In the genomic region with DNA sequence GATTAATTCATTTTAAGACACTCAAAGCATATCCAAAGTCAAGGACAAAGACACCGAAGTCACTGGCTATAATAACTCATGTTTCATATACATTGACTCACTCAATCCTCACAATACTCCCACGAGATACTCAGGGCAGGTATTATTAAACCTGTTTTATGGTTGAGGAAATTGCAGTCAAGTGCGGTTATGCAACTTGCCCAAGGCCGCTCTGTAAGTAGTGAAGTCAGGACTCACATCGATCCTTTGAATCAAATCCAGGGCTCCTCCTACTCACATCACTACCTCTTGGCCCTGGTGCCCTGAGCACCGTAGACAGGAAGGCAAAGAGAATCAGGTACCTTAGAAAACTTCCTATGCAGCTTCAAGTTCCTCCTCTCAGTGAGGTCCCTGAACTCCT, we compare ENCODE assay signal across 19 cellular contexts.
DNase-seq lines count a peak whose midpoint lies in the region; ATAC-seq, FAIRE-seq and TF ChIP-seq lines count a peak whose summit lies in the region.
"Had no signal": no experiment of that assay in that cellular context is flagged by ENCODE, and none has a peak within 500 bp of the region (broad histone marks: within the 10 kb centered on the region; RNA-seq: fewer than 3 reads in every experiment).

No MANE protein-coding gene starts in this region.

- H3K4me1 ChIP-seq in small intestine (ENCODE audit: control insufficient read depth in 2 of 2, insufficient read depth in 1 of 2, low read depth in 1 of 2, low read length in 1 of 2) = peaks cover 2 to 3% of the 10 kb centered on the region in 2 donors
- H3K4me1 ChIP-seq in neural progenitor cell = no peaks in the 10 kb centered on the region
- H3K4me1 ChIP-seq in gastrocnemius medialis = peaks cover 0 to 5% of the 10 kb centered on the region in 2 donors
- H3K4me1 ChIP-seq: ascending aorta had no signal

- peaks cover 4% of the 10 kb centered on the region for H3K4me1 Mint-ChIP-seq in neural progenitor cell
- H3K4me1 Mint-ChIP-seq: activated CD4-positive, alpha-beta T cell treated with anti-CD3 and anti-CD28 coated beads, Interleukin-2, amount 10 ng/mL, durations not matched to agents 7 days and 5 days; B cell had no signal

- in situ Hi-C loops in gastrocnemius medialis (cut with MboI; ENCODE audit: low sequenced_read_pairs in 4 of 4) = no loop called here

- no peaks in the 10 kb centered on the region for H3K27me3 Mint-ChIP-seq in neural progenitor cell (ENCODE audit: insufficient read depth, low read depth)

- no peaks in the 10 kb centered on the region for H4K20me1 ChIP-seq in neural progenitor cell (ENCODE audit: low read depth)

- ATAC-seq in esophagus mucosa = peak; percentile 98
- ATAC-seq in gastrocnemius medialis = no peak
- ATAC-seq: naive thymus-derived CD8-positive, alpha-beta T cell had no signal

- TF ChIP-seq CTCF in neural progenitor cell (IDR thresholded peaks at IDR 0.05) = no peak
- no peak for TF ChIP-seq CTCF in gastrocnemius medialis (IDR thresholded peaks at IDR 0.05 in 4 of 5, conservative IDR thresholded peaks at IDR 0.05 in 1 of 5)

- DNase-seq in HuH-7 (ENCODE audit: low spot score) (peak; percentile 4), NCI-H69 (lab: John Stamatoyannopoulos, UW) (peak; percentile 29), small intestine (peak; percentile 98), neural progenitor cell (ENCODE audit: low spot score) (no peak), GOT3 (lab: John Stamatoyannopoulos, UW) (no peak), gastrocnemius medialis (no peak)
- DNase-seq: activated CD4-positive, alpha-beta T cell treated with anti-CD3 and anti-CD28 coated beads, Interleukin-2, amount 10 ng/mL, durations not matched to agents 7 days and 5 days; activated naive CD4-positive, alpha-beta T cell treated with Interleukin-2 at 50 U/mL for 16 hours; foreskin melanocyte; GF-D8; naive thymus-derived CD8-positive, alpha-beta T cell; NCI-H1930; NCI-H526; SW 1271 had no signal

- H3K9me3 Mint-ChIP-seq in neural progenitor cell = no peaks in the 10 kb centered on the region
- H3K9me3 Mint-ChIP-seq: activated CD4-positive, alpha-beta T cell treated with anti-CD3 and anti-CD28 coated beads, Interleukin-2, amount 10 ng/mL, durations not matched to agents 7 days and 5 days had no signal

- FAIRE-seq in small intestine (lab: Jason Lieb, UNC) = peak; percentile 26
- FAIRE-seq: endometrium, GM12892 had no signal

- intact Hi-C loops in gastrocnemius medialis (cut with DNase I; ENCODE audit: low total_unique reads) = no loop called here

- H3K27ac ChIP-seq in small intestine (ENCODE audit: low read depth in 1 of 2, low read length in 1 of 2) = peak overlapping the region; percentile 2 to 58
- H3K27ac ChIP-seq in neural progenitor cell = no peak overlapping the region
- no peak overlapping the region for H3K27ac ChIP-seq in gastrocnemius medialis
- H3K27ac ChIP-seq: ascending aorta had no signal

- no peak overlapping the region for H3K9ac ChIP-seq in neural progenitor cell

- no peaks in the 10 kb centered on the region for H3K36me3 ChIP-seq in small intestine (ENCODE audit: control insufficient read depth in 2 of 2, insufficient read depth in 2 of 2, low read length in 2 of 2)
- H3K36me3 ChIP-seq in neural progenitor cell = no peaks in the 10 kb centered on the region
- no peaks in the 10 kb centered on the region for H3K36me3 ChIP-seq in gastrocnemius medialis
- H3K36me3 ChIP-seq: ascending aorta had no signal

- H3K9me3 ChIP-seq in small intestine (ENCODE audit: control insufficient read depth, low read depth) (no peaks in the 10 kb centered on the region), neural progenitor cell (ENCODE audit: low read depth) (no peaks in the 10 kb centered on the region), gastrocnemius medialis (no peaks in the 10 kb centered on the region)
- H3K9me3 ChIP-seq: ascending aorta had no signal

- H3K27me3 ChIP-seq in small intestine (ENCODE audit: control insufficient read depth in 2 of 2, insufficient read depth in 2 of 2, low read length in 2 of 2) (no peaks in the 10 kb centered on the region), neural progenitor cell (no peaks in the 10 kb centered on the region), gastrocnemius medialis (no peaks in the 10 kb centered on the region)
- H3K27me3 ChIP-seq: ascending aorta had no signal

- no peaks in the 10 kb centered on the region for H3K79me2 ChIP-seq in neural progenitor cell (ENCODE audit: low read depth)

- H3K4me3 ChIP-seq in small intestine (ENCODE audit: low read depth in 1 of 2, low read length in 2 of 2) (no peak overlapping the region), neural progenitor cell (no peak overlapping the region), gastrocnemius medialis (no peak overlapping the region)
- H3K4me3 ChIP-seq: ascending aorta had no signal

- H3F3A ChIP-seq in neural progenitor cell (ENCODE audit: low read depth) = no peaks in the 10 kb centered on the region

- H3K4me2 ChIP-seq in neural progenitor cell = no peak overlapping the region

- no peak overlapping the region for H2AFZ ChIP-seq in neural progenitor cell (replicated peaks)

- H3K36me3 Mint-ChIP-seq in neural progenitor cell = no peaks in the 10 kb centered on the region
- H3K36me3 Mint-ChIP-seq: naive thymus-derived CD8-positive, alpha-beta T cell had no signal

- 8 to 49% (median 34%) methylated on average over 6 of the region's 6 CpGs for WGBS in small intestine, 3 donors

- H3K27ac Mint-ChIP-seq in neural progenitor cell = no peak overlapping the region
- H3K27ac Mint-ChIP-seq: activated CD4-positive, alpha-beta T cell treated with anti-CD3 and anti-CD28 coated beads, Interleukin-2, amount 10 ng/mL, durations not matched to agents 7 days and 5 days; B cell; naive thymus-derived CD8-positive, alpha-beta T cell had no signal

- H3K4me3 Mint-ChIP-seq in neural progenitor cell = no peak overlapping the region
- H3K4me3 Mint-ChIP-seq: activated CD4-positive, alpha-beta T cell treated with anti-CD3 and anti-CD28 coated beads, Interleukin-2, amount 10 ng/mL, durations not matched to agents 7 days and 5 days; B cell; naive thymus-derived CD8-positive, alpha-beta T cell had no signal

- TF ChIP-seq POLR2A in gastrocnemius medialis (IDR thresholded peaks at IDR 0.05) = no peak

Comparison
In these comparisons a context has a peak if more than half of its experiments do, and no peak if none do; other contexts are left out.
1. DNase-seq: peak in HuH-7 (single experiment), NCI-H69 (single experiment) and small intestine (single experiment); none in neural progenitor cell (single experiment), GOT3 (single experiment) and gastrocnemius medialis (0 of 2).
2. H3K27ac ChIP-seq: peak in small intestine (2 of 2); none in neural progenitor cell (single experiment) and gastrocnemius medialis (0 of 4).